3 cellular contexts compared by ENCODE assay signal in the genomic region with DNA sequence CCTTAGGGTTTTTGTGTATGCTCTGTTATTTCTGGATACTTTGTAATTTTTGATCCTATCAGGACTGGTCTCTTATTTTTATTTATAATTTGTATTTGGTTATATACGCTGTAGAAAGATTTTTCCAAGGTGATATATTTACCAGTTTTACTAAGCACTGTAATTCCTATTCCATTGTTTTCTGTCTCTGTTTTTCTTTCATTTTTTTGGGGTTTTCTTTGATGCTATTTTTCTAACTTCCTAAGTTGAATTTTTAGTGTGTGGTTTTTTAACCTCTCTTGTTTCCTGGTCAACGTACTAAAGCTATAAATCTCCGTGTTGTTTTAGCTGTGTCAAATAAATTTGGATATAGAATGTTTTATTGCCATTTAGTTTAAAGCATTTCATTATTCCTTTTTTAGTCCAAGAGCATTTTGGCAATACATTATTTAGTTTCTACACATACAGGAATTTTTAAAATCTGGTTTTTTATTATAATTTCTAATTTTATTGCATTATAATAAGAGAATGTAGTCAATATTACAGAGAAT.
A peak's percentile ranks its signal among the peaks of the same experiment; 100 is the strongest.
TF ChIP-seq lines count a peak whose summit lies in the region.

No MANE protein-coding gene starts in this region.

TF ChIP-seq in HEK293T, 16 proteins besides CTCF, POLR2A, EP300 and RAD21 (continued from another document):
- TF ChIP-seq, protein P1, sequence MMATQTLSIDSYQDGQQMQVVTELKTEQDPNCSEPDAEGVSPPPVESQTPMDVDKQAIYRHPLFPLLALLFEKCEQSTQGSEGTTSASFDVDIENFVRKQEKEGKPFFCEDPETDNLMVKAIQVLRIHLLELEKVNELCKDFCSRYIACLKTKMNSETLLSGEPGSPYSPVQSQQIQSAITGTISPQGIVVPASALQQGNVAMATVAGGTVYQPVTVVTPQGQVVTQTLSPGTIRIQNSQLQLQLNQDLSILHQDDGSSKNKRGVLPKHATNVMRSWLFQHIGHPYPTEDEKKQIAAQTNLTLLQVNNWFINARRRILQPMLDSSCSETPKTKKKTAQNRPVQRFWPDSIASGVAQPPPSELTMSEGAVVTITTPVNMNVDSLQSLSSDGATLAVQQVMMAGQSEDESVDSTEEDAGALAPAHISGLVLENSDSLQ (IDR thresholded peaks at IDR 0.05): peak; percentile 89

TF ChIP-seq in WTC11, 78 proteins besides CTCF, POLR2A, EP300 and RAD21 (continued from another document):
- TF ChIP-seq, protein P2, sequence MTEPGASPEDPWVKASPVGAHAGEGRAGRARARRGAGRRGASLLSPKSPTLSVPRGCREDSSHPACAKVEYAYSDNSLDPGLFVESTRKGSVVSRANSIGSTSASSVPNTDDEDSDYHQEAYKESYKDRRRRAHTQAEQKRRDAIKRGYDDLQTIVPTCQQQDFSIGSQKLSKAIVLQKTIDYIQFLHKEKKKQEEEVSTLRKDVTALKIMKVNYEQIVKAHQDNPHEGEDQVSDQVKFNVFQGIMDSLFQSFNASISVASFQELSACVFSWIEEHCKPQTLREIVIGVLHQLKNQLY (CRISPR knock-in tag; IDR thresholded peaks at IDR 0.05): no peak
- TF ChIP-seq, protein P3, sequence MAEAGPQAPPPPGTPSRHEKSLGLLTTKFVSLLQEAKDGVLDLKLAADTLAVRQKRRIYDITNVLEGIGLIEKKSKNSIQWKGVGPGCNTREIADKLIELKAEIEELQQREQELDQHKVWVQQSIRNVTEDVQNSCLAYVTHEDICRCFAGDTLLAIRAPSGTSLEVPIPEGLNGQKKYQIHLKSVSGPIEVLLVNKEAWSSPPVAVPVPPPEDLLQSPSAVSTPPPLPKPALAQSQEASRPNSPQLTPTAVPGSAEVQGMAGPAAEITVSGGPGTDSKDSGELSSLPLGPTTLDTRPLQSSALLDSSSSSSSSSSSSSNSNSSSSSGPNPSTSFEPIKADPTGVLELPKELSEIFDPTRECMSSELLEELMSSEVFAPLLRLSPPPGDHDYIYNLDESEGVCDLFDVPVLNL (CRISPR knock-in tag; IDR thresholded peaks at IDR 0.05; ENCODE audit: borderline replicate concordance, low read depth): no peak
- TF ChIP-seq RELA (CRISPR knock-in tag; IDR thresholded peaks at IDR 0.05; ENCODE audit: borderline replicate concordance): no peak
- TF ChIP-seq JAZF1 (CRISPR knock-in tag; IDR thresholded peaks at IDR 0.05): no peak
TF ChIP-seq in WTC11: peak in this region for 0.

TF ChIP-seq in endothelial cell of umbilical vein, 7 proteins besides CTCF, POLR2A, EP300 and RAD21 (continued from another document):
- no peak for TF ChIP-seq FOS (IDR thresholded peaks at IDR 0.05; ENCODE audit: borderline replicate concordance, insufficient read depth, low read length)
- no peak for TF ChIP-seq JUN (IDR thresholded peaks at IDR 0.05; ENCODE audit: borderline replicate concordance, insufficient read depth, insufficient read length, low read depth)
- TF ChIP-seq, protein P4, sequence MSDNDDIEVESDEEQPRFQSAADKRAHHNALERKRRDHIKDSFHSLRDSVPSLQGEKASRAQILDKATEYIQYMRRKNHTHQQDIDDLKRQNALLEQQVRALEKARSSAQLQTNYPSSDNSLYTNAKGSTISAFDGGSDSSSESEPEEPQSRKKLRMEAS (IDR thresholded peaks at IDR 0.05; ENCODE audit: insufficient read depth, insufficient read length): no peak
